1 cellular context compared by ENCODE assay signal in the genomic region with DNA sequence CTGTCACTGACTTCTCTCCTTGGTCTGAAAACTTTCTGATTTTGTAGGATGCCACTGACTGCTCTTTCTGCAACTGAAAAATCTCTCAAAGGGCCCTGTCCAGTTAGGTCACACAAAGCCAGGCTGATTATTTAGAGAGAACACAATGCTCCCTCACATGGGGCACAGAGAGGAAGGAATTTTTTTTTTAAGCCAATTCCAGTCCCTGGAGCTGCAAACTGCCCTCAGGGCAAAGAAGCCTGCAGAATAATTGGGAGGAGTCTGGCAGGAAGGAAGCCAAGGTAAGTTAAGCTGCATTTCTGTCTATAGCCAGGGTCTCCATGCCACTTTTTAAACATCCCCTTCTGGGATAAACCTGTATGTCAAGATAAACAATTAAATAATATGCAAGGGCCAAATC.
TF ChIP-seq lines count a peak whose summit lies in the region.

No MANE protein-coding gene starts in this region.

TF ChIP-seq in SK-N-SH treated with all-trans-retinoic acid at 6 μM for 48 hours, 23 proteins besides CTCF, POLR2A, EP300 and RAD21 (continued from another document):
- TF ChIP-seq, protein P1, sequence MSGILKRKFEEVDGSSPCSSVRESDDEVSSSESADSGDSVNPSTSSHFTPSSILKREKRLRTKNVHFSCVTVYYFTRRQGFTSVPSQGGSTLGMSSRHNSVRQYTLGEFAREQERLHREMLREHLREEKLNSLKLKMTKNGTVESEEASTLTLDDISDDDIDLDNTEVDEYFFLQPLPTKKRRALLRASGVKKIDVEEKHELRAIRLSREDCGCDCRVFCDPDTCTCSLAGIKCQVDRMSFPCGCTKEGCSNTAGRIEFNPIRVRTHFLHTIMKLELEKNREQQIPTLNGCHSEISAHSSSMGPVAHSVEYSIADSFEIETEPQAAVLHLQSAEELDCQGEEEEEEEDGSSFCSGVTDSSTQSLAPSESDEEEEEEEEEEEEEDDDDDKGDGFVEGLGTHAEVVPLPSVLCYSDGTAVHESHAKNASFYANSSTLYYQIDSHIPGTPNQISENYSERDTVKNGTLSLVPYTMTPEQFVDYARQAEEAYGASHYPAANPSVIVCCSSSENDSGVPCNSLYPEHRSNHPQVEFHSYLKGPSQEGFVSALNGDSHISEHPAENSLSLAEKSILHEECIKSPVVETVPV (CRISPR knock-in tag; IDR thresholded peaks at IDR 0.05): no peak
TF ChIP-seq in SK-N-SH treated with all-trans-retinoic acid at 6 μM for 48 hours: peak in this region for 0.
